Comparison of ENCODE assay signal across 9 cellular contexts in genomic region chr1:89126234-89126580, GRCh38. TPM values are rescaled to one million over a fixed set of nuclear protein-coding genes. Genes with fewer than 3 reads are reported as not detected.
DNase-seq lines count a peak whose midpoint lies in the region; ATAC-seq and TF ChIP-seq lines count a peak whose summit lies in the region.
"Had no signal": no experiment of that assay in that cellular context is flagged by ENCODE, and none has a peak within 500 bp of the region (broad histone marks: within the 10 kb centered on the region; RNA-seq: fewer than 3 reads in every experiment).

No MANE protein-coding gene starts in this region.

- peak overlapping the region; percentile 56 for H3K4me3 Mint-ChIP-seq in osteocyte (ENCODE audit: unreplicated experiment)

- no peaks in the 10 kb centered on the region for H3K9me3 ChIP-seq in body of pancreas

- H3K36me3 ChIP-seq in body of pancreas (replicated peaks in 1 of 2; ENCODE audit: insufficient read depth in 1 of 2, low read depth in 2 of 2), result no peaks in the 10 kb centered on the region

- intact Hi-C loops in body of pancreas (cut with DNase I), result no loop called here

- peak in 1 of 3 donors; percentile 1 for TF ChIP-seq POLR2A in body of pancreas (IDR thresholded peaks at IDR 0.05)

- H3K4me1 Mint-ChIP-seq in osteocyte (ENCODE audit: unreplicated experiment), result peaks cover 15% of the 10 kb centered on the region

- H3K36me3 Mint-ChIP-seq in osteocyte (ENCODE audit: unreplicated experiment), result no peaks in the 10 kb centered on the region

- peaks cover 26% of the 10 kb centered on the region for H3K4me1 ChIP-seq in body of pancreas

- TF ChIP-seq CTCF in body of pancreas (IDR thresholded peaks at IDR 0.05), result no peak
- TF ChIP-seq CTCF in osteocyte (IDR thresholded peaks at IDR 0.05), result no peak

- H3K27me3 Mint-ChIP-seq in osteocyte (ENCODE audit: unreplicated experiment), result peaks cover 19% of the 10 kb centered on the region

- no peaks in the 10 kb centered on the region for H3K27me3 ChIP-seq in body of pancreas

- H3K9me3 Mint-ChIP-seq in osteocyte (ENCODE audit: unreplicated experiment), result no peaks in the 10 kb centered on the region

- peak overlapping the region; percentile 14 for H3K27ac Mint-ChIP-seq in osteocyte (ENCODE audit: unreplicated experiment)

- H3K4me3 ChIP-seq in GM08714 (ENCODE audit: low read length) (peak overlapping the region; percentile 99), body of pancreas (no peak overlapping the region)

- DNase-seq in body of pancreas (no peak), osteocyte (ENCODE audit: extremely low spot score, unreplicated experiment) (no peak), NCI-H2171 (lab: John Stamatoyannopoulos, UW) (no peak), AML-193 (lab: John Stamatoyannopoulos, UW) (no peak)
- no peak for DNase-seq in stimulated activated CD4-positive, alpha-beta T cell treated with anti-CD3 and anti-CD28 coated beads, Interleukin-4, amount 100 ng/mL, for 24 hours

- H3K27ac ChIP-seq in body of pancreas, result peak overlapping the region; percentile 42 to 85 (median 64)
- H3K27ac ChIP-seq: VCaP had no signal

- ATAC-seq in HG02610 (IDR thresholded peaks at IDR 0.05; ENCODE audit: unreplicated experiment) (peak; percentile 5), body of pancreas (no peak), GM21423 (IDR thresholded peaks at IDR 0.05; ENCODE audit: unreplicated experiment) (no peak)

RNA-seq across cellular contexts. Expression of gene GBP2, which starts 0.3 kb away (rescaled TPM):
- total RNA-seq in body of pancreas (10 to 100 TPM; 10.1 to 11.2 TPM), osteocyte (1.4 and 1.6 TPM in 2 replicates)

RNA-seq across cellular contexts. Expression of gene GBP7, which starts 49.6 kb away (rescaled TPM):
- total RNA-seq in body of pancreas, result not detected
- not detected in 2 replicates for total RNA-seq in osteocyte
